Comparison of ENCODE assay signal across 1 cellular context in genomic region chr17:40548982-40549680, GRCh38.
TF ChIP-seq lines count a peak whose summit lies in the region.

No MANE protein-coding gene starts in this region.

TF ChIP-seq in HepG2, 621 proteins besides CTCF, POLR2A, EP300 and RAD21 (continued from another document and continues in another):
- TF ChIP-seq ZNF512B (CRISPR knock-in tag; IDR thresholded peaks at IDR 0.05; ENCODE audit: borderline replicate concordance): no peak; the same call in 1 of the 2 replicates
- TF ChIP-seq MAFG (CRISPR knock-in tag; IDR thresholded peaks at IDR 0.05): no peak
- TF ChIP-seq NFYC (CRISPR knock-in tag; IDR thresholded peaks at IDR 0.05): peak; percentile 50
- TF ChIP-seq SRF (IDR thresholded peaks at IDR 0.05; ENCODE audit: low read depth, low read length): 0 out of 2 replicates have a peak, but pooled peaks have one; percentile 0
- peak; percentile 94 for TF ChIP-seq SOX5 (CRISPR knock-in tag; IDR thresholded peaks at IDR 0.05; ENCODE audit: borderline replicate concordance)
- no peak for TF ChIP-seq JARID2 (CRISPR knock-in tag; IDR thresholded peaks at IDR 0.05; ENCODE audit: insufficient replicate concordance)
- TF ChIP-seq MLX (CRISPR knock-in tag; IDR thresholded peaks at IDR 0.05): peak; percentile 92; the same call in 1 of the 2 replicates
- no peak for TF ChIP-seq CENPBD1 (CRISPR knock-in tag; IDR thresholded peaks at IDR 0.05; ENCODE audit: borderline replicate concordance, low read depth)
- TF ChIP-seq ZNF792 (CRISPR knock-in tag; IDR thresholded peaks at IDR 0.05): peak; percentile 94
- TF ChIP-seq SRSF1 (optimal IDR thresholded peaks at IDR 0.05; ENCODE audit: low read depth, low read length): no peak
- no peak for TF ChIP-seq ZNF530 (CRISPR knock-in tag; IDR thresholded peaks at IDR 0.05; ENCODE audit: low read depth)
- TF ChIP-seq, protein P1, sequence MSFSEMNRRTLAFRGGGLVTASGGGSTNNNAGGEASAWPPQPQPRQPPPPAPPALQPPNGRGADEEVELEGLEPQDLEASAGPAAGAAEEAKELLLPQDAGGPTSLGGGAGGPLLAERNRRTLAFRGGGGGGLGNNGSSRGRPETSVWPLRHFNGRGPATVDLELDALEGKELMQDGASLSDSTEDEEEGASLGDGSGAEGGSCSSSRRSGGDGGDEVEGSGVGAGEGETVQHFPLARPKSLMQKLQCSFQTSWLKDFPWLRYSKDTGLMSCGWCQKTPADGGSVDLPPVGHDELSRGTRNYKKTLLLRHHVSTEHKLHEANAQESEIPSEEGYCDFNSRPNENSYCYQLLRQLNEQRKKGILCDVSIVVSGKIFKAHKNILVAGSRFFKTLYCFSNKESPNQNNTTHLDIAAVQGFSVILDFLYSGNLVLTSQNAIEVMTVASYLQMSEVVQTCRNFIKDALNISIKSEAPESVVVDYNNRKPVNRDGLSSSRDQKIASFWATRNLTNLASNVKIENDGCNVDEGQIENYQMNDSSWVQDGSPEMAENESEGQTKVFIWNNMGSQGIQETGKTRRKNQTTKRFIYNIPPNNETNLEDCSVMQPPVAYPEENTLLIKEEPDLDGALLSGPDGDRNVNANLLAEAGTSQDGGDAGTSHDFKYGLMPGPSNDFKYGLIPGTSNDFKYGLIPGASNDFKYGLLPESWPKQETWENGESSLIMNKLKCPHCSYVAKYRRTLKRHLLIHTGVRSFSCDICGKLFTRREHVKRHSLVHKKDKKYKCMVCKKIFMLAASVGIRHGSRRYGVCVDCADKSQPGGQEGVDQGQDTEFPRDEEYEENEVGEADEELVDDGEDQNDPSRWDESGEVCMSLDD (CRISPR knock-in tag; IDR thresholded peaks at IDR 0.05; ENCODE audit: borderline replicate concordance): no peak
- peak; percentile 83 for TF ChIP-seq TCF7 (IDR thresholded peaks at IDR 0.05; ENCODE audit: low read depth)
- TF ChIP-seq ZNF33B (CRISPR knock-in tag; IDR thresholded peaks at IDR 0.05): no peak
- TF ChIP-seq EED (CRISPR knock-in tag; IDR thresholded peaks at IDR 0.05): 0 out of 2 replicates have a peak, but pooled peaks have one; percentile 57
- peak; percentile 93 for TF ChIP-seq CCDC6 (CRISPR knock-in tag; IDR thresholded peaks at IDR 0.05)
- no peak for TF ChIP-seq ZBTB2 (CRISPR knock-in tag; IDR thresholded peaks at IDR 0.05; ENCODE audit: low read depth)
- no peak for TF ChIP-seq RBM22 (optimal IDR thresholded peaks at IDR 0.05; ENCODE audit: low read length)
- TF ChIP-seq ZNF432 (CRISPR knock-in tag; IDR thresholded peaks at IDR 0.05; ENCODE audit: borderline replicate concordance): no peak
- no peak for TF ChIP-seq ZNF775 (CRISPR knock-in tag; IDR thresholded peaks at IDR 0.05; ENCODE audit: borderline replicate concordance)
- TF ChIP-seq KAT8 (CRISPR knock-in tag; IDR thresholded peaks at IDR 0.05): peak; percentile 94
- TF ChIP-seq PAF1 (CRISPR knock-in tag; IDR thresholded peaks at IDR 0.05): no peak
- peak; percentile 100 for TF ChIP-seq ETV5 (CRISPR knock-in tag; IDR thresholded peaks at IDR 0.05; ENCODE audit: borderline replicate concordance)
- TF ChIP-seq ETV6 (CRISPR knock-in tag; conservative IDR thresholded peaks at IDR 0.05): 0 out of 2 replicates have a peak, but pooled peaks have one; percentile 48
- TF ChIP-seq, protein P2, sequence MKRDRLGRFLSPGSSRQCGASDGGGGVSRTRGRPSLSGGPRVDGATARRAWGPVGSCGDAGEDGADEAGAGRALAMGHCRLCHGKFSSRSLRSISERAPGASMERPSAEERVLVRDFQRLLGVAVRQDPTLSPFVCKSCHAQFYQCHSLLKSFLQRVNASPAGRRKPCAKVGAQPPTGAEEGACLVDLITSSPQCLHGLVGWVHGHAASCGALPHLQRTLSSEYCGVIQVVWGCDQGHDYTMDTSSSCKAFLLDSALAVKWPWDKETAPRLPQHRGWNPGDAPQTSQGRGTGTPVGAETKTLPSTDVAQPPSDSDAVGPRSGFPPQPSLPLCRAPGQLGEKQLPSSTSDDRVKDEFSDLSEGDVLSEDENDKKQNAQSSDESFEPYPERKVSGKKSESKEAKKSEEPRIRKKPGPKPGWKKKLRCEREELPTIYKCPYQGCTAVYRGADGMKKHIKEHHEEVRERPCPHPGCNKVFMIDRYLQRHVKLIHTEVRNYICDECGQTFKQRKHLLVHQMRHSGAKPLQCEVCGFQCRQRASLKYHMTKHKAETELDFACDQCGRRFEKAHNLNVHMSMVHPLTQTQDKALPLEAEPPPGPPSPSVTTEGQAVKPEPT (CRISPR knock-in tag; IDR thresholded peaks at IDR 0.05; ENCODE audit: low read depth): peak; percentile 92; the same call in 1 of the 2 replicates
- TF ChIP-seq ZNF430 (CRISPR knock-in tag; IDR thresholded peaks at IDR 0.05): peak; percentile 87; the same call in 1 of the 2 replicates
- TF ChIP-seq MXD3 (CRISPR knock-in tag; IDR thresholded peaks at IDR 0.05): peak; percentile 79
- TF ChIP-seq ONECUT2 (CRISPR knock-in tag; IDR thresholded peaks at IDR 0.05): peak; percentile 72
- no peak; the same call in 1 of the 2 replicates for TF ChIP-seq SRY (CRISPR knock-in tag; IDR thresholded peaks at IDR 0.05)
- TF ChIP-seq ZNF891 (CRISPR knock-in tag; IDR thresholded peaks at IDR 0.05): no peak; the same call in 1 of the 2 replicates
- TF ChIP-seq DMTF1 (CRISPR knock-in tag; IDR thresholded peaks at IDR 0.05): no peak
- 0 out of 2 replicates have a peak, but pooled peaks have one; percentile 57 for TF ChIP-seq DNMT3B (CRISPR knock-in tag; conservative IDR thresholded peaks at IDR 0.05)
- peak; percentile 69; the same call in 1 of the 2 replicates for TF ChIP-seq NAIF1 (CRISPR knock-in tag; IDR thresholded peaks at IDR 0.05; ENCODE audit: borderline replicate concordance)
- TF ChIP-seq KLF15 (CRISPR knock-in tag; IDR thresholded peaks at IDR 0.05; ENCODE audit: borderline replicate concordance): no peak
- peak; percentile 96 for TF ChIP-seq SAP130 (CRISPR knock-in tag; IDR thresholded peaks at IDR 0.05; ENCODE audit: low read depth)
- TF ChIP-seq TMF1 (CRISPR knock-in tag; IDR thresholded peaks at IDR 0.05; ENCODE audit: low read depth): no peak
- TF ChIP-seq PHB2 (IDR thresholded peaks at IDR 0.05; ENCODE audit: partially characterized antibody): no peak
- no peak for TF ChIP-seq MATR3 (CRISPR knock-in tag; IDR thresholded peaks at IDR 0.05)
- TF ChIP-seq TEAD3 (CRISPR knock-in tag; optimal IDR thresholded peaks at IDR 0.05; ENCODE audit: borderline replicate concordance): peak; percentile 95
- TF ChIP-seq FOSL1 (CRISPR knock-in tag; IDR thresholded peaks at IDR 0.05; ENCODE audit: borderline replicate concordance): no peak
- TF ChIP-seq HNRNPL (IDR thresholded peaks at IDR 0.05; ENCODE audit: low read depth, low read length): 0 out of 2 replicates have a peak, but pooled peaks have one; percentile 1
- TF ChIP-seq SATB2 (CRISPR knock-in tag; IDR thresholded peaks at IDR 0.05): 0 out of 2 replicates have a peak, but pooled peaks have one; percentile 24
- TF ChIP-seq ZNF431 (CRISPR knock-in tag; IDR thresholded peaks at IDR 0.05; ENCODE audit: borderline replicate concordance, low read depth): peak; percentile 94; the same call in 1 of the 2 replicates
- peak; percentile 99 for TF ChIP-seq HMG20A (CRISPR knock-in tag; IDR thresholded peaks at IDR 0.05; ENCODE audit: borderline replicate concordance)
- TF ChIP-seq ZNF614 (CRISPR knock-in tag; IDR thresholded peaks at IDR 0.05; ENCODE audit: borderline replicate concordance): peak; percentile 99
- no peak for TF ChIP-seq PAWR (CRISPR knock-in tag; IDR thresholded peaks at IDR 0.05; ENCODE audit: borderline replicate concordance)
- no peak for TF ChIP-seq ZNF83 (CRISPR knock-in tag; IDR thresholded peaks at IDR 0.05; ENCODE audit: borderline replicate concordance)
- TF ChIP-seq TSC22D2 (CRISPR knock-in tag; IDR thresholded peaks at IDR 0.05; ENCODE audit: borderline replicate concordance): peak; percentile 19; the same call in 1 of the 2 replicates
- TF ChIP-seq GABPA (IDR thresholded peaks at IDR 0.05; ENCODE audit: low read depth, low read length): no peak; the same call in 1 of the 2 replicates
- TF ChIP-seq GABPA (CRISPR knock-in tag; IDR thresholded peaks at IDR 0.05; ENCODE audit: low read depth): peak; percentile 74
- no peak for TF ChIP-seq GLMP (CRISPR knock-in tag; IDR thresholded peaks at IDR 0.05; ENCODE audit: borderline replicate concordance)
- peak; percentile 91 for TF ChIP-seq RXRA (CRISPR knock-in tag; IDR thresholded peaks at IDR 0.05)
